ENCODE assay signal across 1 cellular context in the genomic region with DNA sequence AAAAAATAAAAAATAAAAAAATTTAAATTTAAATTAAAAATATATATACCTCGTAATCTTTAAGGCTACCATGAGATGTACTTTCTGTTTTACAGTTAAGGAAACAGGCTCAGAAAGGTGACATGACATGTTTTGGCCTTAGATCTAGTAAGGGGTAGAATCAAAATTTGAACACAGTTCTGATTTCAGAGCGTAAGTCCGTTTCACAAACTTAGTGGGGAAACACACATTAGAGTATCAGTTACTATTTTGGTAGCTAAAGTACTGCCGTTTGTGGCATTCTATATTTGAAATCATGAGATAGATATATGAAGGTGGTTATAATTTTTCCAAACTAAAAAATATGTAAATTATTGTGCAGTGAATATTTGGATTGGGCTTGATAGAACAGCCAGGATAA.
TF ChIP-seq lines count a peak whose summit lies in the region.

No MANE protein-coding gene starts in this region.

TF ChIP-seq in GM12878, 131 proteins besides CTCF, POLR2A, EP300 and RAD21 (continued from another document and continues in another):
- no peak for TF ChIP-seq ELK1 (IDR thresholded peaks at IDR 0.05; ENCODE audit: low read depth, low read length)
- peak; percentile 39; the same call in 1 of the 2 replicates for TF ChIP-seq TCF7 (IDR thresholded peaks at IDR 0.05; ENCODE audit: borderline replicate concordance)
- TF ChIP-seq HCFC1 (IDR thresholded peaks at IDR 0.05; ENCODE audit: low read length) = no peak
- no peak for TF ChIP-seq SRF (IDR thresholded peaks at IDR 0.05; ENCODE audit: low read depth in 2 of 2, low read length in 2 of 2)
- 0 out of 2 replicates have a peak, but pooled peaks have one; percentile 18 for TF ChIP-seq CREM (IDR thresholded peaks at IDR 0.05; ENCODE audit: low read depth)
- no peak for TF ChIP-seq DPF2 (IDR thresholded peaks at IDR 0.05)
- TF ChIP-seq PAX5 (IDR thresholded peaks at IDR 0.05; ENCODE audit: borderline replicate concordance, low read depth, low read length) = no peak
- TF ChIP-seq WRNIP1 (IDR thresholded peaks at IDR 0.05; ENCODE audit: borderline replicate concordance, low read depth, low read length) = no peak
- no peak for TF ChIP-seq KLF5 (IDR thresholded peaks at IDR 0.05; ENCODE audit: partially characterized antibody)
- TF ChIP-seq, protein P1, sequence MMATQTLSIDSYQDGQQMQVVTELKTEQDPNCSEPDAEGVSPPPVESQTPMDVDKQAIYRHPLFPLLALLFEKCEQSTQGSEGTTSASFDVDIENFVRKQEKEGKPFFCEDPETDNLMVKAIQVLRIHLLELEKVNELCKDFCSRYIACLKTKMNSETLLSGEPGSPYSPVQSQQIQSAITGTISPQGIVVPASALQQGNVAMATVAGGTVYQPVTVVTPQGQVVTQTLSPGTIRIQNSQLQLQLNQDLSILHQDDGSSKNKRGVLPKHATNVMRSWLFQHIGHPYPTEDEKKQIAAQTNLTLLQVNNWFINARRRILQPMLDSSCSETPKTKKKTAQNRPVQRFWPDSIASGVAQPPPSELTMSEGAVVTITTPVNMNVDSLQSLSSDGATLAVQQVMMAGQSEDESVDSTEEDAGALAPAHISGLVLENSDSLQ (IDR thresholded peaks at IDR 0.05) = no peak
- TF ChIP-seq, protein P2, sequence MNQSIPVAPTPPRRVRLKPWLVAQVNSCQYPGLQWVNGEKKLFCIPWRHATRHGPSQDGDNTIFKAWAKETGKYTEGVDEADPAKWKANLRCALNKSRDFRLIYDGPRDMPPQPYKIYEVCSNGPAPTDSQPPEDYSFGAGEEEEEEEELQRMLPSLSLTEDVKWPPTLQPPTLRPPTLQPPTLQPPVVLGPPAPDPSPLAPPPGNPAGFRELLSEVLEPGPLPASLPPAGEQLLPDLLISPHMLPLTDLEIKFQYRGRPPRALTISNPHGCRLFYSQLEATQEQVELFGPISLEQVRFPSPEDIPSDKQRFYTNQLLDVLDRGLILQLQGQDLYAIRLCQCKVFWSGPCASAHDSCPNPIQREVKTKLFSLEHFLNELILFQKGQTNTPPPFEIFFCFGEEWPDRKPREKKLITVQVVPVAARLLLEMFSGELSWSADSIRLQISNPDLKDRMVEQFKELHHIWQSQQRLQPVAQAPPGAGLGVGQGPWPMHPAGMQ (IDR thresholded peaks at IDR 0.05; ENCODE audit: borderline replicate concordance) = no peak
- no peak for TF ChIP-seq CHD2 (IDR thresholded peaks at IDR 0.05; ENCODE audit: borderline replicate concordance, low read depth, low read length)
- TF ChIP-seq ZSCAN29 (IDR thresholded peaks at IDR 0.05) = no peak
- no peak for TF ChIP-seq ATF2 (IDR thresholded peaks at IDR 0.05; ENCODE audit: low read length)
- TF ChIP-seq FOXM1 (IDR thresholded peaks at IDR 0.05; ENCODE audit: low read depth, low read length) = 0 out of 2 replicates have a peak, but pooled peaks have one; percentile 37
- TF ChIP-seq PRDM15 (CRISPR knock-in tag; IDR thresholded peaks at IDR 0.05) = no peak
- TF ChIP-seq SPI1 (IDR thresholded peaks at IDR 0.05; ENCODE audit: borderline replicate concordance, insufficient read depth, low read depth, low read length) = no peak
- TF ChIP-seq NFIC (IDR thresholded peaks at IDR 0.05; ENCODE audit: low read depth, low read length) = peak; percentile 76; the same call in 1 of the 2 replicates
- no peak for TF ChIP-seq PAX8 (IDR thresholded peaks at IDR 0.05)
- TF ChIP-seq PML (IDR thresholded peaks at IDR 0.05; ENCODE audit: low read length) = no peak
- TF ChIP-seq, protein P3, sequence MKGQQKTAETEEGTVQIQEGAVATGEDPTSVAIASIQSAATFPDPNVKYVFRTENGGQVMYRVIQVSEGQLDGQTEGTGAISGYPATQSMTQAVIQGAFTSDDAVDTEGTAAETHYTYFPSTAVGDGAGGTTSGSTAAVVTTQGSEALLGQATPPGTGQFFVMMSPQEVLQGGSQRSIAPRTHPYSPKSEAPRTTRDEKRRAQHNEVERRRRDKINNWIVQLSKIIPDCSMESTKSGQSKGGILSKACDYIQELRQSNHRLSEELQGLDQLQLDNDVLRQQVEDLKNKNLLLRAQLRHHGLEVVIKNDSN (IDR thresholded peaks at IDR 0.05; ENCODE audit: borderline replicate concordance, extremely low read length, insufficient read depth, low read depth, low read length) = no peak
- TF ChIP-seq SREBF2 (IDR thresholded peaks at IDR 0.05; ENCODE audit: low read length) = no peak
- TF ChIP-seq IRF3 (IDR thresholded peaks at IDR 0.05) = no peak
- TF ChIP-seq, protein P4, sequence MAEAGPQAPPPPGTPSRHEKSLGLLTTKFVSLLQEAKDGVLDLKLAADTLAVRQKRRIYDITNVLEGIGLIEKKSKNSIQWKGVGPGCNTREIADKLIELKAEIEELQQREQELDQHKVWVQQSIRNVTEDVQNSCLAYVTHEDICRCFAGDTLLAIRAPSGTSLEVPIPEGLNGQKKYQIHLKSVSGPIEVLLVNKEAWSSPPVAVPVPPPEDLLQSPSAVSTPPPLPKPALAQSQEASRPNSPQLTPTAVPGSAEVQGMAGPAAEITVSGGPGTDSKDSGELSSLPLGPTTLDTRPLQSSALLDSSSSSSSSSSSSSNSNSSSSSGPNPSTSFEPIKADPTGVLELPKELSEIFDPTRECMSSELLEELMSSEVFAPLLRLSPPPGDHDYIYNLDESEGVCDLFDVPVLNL (IDR thresholded peaks at IDR 0.05; ENCODE audit: low read depth, low read length) = no peak
- TF ChIP-seq YBX1 (IDR thresholded peaks at IDR 0.05) = no peak
- TF ChIP-seq, protein P5, sequence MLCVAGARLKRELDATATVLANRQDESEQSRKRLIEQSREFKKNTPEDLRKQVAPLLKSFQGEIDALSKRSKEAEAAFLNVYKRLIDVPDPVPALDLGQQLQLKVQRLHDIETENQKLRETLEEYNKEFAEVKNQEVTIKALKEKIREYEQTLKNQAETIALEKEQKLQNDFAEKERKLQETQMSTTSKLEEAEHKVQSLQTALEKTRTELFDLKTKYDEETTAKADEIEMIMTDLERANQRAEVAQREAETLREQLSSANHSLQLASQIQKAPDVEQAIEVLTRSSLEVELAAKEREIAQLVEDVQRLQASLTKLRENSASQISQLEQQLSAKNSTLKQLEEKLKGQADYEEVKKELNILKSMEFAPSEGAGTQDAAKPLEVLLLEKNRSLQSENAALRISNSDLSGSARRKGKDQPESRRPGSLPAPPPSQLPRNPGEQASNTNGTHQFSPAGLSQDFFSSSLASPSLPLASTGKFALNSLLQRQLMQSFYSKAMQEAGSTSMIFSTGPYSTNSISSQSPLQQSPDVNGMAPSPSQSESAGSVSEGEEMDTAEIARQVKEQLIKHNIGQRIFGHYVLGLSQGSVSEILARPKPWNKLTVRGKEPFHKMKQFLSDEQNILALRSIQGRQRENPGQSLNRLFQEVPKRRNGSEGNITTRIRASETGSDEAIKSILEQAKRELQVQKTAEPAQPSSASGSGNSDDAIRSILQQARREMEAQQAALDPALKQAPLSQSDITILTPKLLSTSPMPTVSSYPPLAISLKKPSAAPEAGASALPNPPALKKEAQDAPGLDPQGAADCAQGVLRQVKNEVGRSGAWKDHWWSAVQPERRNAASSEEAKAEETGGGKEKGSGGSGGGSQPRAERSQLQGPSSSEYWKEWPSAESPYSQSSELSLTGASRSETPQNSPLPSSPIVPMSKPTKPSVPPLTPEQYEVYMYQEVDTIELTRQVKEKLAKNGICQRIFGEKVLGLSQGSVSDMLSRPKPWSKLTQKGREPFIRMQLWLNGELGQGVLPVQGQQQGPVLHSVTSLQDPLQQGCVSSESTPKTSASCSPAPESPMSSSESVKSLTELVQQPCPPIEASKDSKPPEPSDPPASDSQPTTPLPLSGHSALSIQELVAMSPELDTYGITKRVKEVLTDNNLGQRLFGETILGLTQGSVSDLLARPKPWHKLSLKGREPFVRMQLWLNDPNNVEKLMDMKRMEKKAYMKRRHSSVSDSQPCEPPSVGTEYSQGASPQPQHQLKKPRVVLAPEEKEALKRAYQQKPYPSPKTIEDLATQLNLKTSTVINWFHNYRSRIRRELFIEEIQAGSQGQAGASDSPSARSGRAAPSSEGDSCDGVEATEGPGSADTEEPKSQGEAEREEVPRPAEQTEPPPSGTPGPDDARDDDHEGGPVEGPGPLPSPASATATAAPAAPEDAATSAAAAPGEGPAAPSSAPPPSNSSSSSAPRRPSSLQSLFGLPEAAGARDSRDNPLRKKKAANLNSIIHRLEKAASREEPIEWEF (IDR thresholded peaks at IDR 0.05; ENCODE audit: insufficient replicate concordance, low read depth, low read length) = no peak
- TF ChIP-seq ZNF207 (IDR thresholded peaks at IDR 0.05; ENCODE audit: borderline replicate concordance) = no peak
- no peak for TF ChIP-seq ATF3 (IDR thresholded peaks at IDR 0.05; ENCODE audit: borderline replicate concordance, extremely low read depth, low read depth, low read length)
- TF ChIP-seq MTA3 (IDR thresholded peaks at IDR 0.05; ENCODE audit: borderline replicate concordance, low read length) = no peak
- TF ChIP-seq, protein P6, sequence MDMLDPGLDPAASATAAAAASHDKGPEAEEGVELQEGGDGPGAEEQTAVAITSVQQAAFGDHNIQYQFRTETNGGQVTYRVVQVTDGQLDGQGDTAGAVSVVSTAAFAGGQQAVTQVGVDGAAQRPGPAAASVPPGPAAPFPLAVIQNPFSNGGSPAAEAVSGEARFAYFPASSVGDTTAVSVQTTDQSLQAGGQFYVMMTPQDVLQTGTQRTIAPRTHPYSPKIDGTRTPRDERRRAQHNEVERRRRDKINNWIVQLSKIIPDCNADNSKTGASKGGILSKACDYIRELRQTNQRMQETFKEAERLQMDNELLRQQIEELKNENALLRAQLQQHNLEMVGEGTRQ (IDR thresholded peaks at IDR 0.05; ENCODE audit: borderline replicate concordance, low read depth, low read length) = no peak
- TF ChIP-seq GABPA (IDR thresholded peaks at IDR 0.05; ENCODE audit: low read depth) = no peak
- TF ChIP-seq SMARCA5 (IDR thresholded peaks at IDR 0.05) = no peak
